ENCODE assay signal across 33 cellular contexts in the genomic region with DNA sequence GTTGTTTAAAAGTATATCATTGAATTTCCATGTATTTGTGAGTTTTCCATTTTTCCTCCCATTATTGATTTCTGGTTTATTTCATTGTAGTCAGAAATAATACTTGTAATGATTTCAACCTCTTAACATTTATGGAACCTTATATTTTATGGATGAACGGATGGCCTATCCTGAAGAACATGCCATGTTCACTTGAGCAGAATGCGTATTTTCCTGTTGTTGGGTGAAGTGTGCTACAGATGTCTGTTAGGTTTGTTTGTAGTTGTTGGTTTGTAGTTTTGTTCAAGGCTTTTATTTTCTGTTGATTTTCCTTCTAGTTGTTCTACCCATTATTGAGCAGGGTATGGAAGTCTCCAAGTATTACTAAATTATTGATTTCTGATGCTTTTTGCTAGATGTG.
A peak's percentile ranks its signal among the peaks of the same experiment; 100 is the strongest.
DNase-seq lines count a peak whose midpoint lies in the region; ATAC-seq, FAIRE-seq and TF ChIP-seq lines count a peak whose summit lies in the region.
"Had no signal": no experiment of that assay in that cellular context is flagged by ENCODE, and none has a peak within 500 bp of the region (broad histone marks: within the 10 kb centered on the region; RNA-seq: fewer than 3 reads in every experiment).

No MANE protein-coding gene starts in this region.

- H3K4me3 ChIP-seq in Karpas-422 (ENCODE audit: low read length) (no peak overlapping the region), GM12878 (no peak overlapping the region), K562 (no peak overlapping the region)
- H3K4me3 ChIP-seq: A549; BLaER1; BLaER1 treated with 17β-estradiol and CSF1 and Interleukin-3, amounts not matched to agents 10 nM and 100 nM had no signal

- H3K9me2 ChIP-seq in Karpas-422 (replicated peaks; ENCODE audit: insufficient read depth, low read length): no peaks in the 10 kb centered on the region

- SMC1A ChIA-PET in GM12878 (lab: Charles Lee; ENCODE audit: uncharacterized antibody, unreplicated experiment): interaction anchor here (0.6 to 1.7 kb wide), 2 partner anchors 26 to 324 kb away, joined by 3 read pairs; no protein-coding TSS in a partner anchor

- TF ChIP-seq RAD21 in GM12878 (IDR thresholded peaks at IDR 0.05; ENCODE audit: insufficient read depth, low read depth, low read length): no peak
- no peak for TF ChIP-seq RAD21 in K562 (CRISPR knock-in tag; conservative IDR thresholded peaks at IDR 0.05 in 1 of 2, IDR thresholded peaks at IDR 0.05 in 1 of 2)

- CTCF ChIA-PET in GM12878 (lab: Yijun Ruan, JAX): interaction anchor here (1.5 kb wide), 1 partner anchor 15 kb away, joined by 3 read pairs; no protein-coding TSS in a partner anchor
- CTCF ChIA-PET in K562 (lab: Yijun Ruan, JAX; ENCODE audit: low intra/inter-chr PET ratio): no interaction called here

- TF ChIP-seq EP300 in GM12878 (IDR thresholded peaks at IDR 0.05; ENCODE audit: borderline replicate concordance in 1 of 2, control insufficient read depth in 1 of 2, low read depth in 2 of 2, low read length in 2 of 2) (no peak), K562 (IDR thresholded peaks at IDR 0.05; ENCODE audit: low read length) (no peak)

- peak; percentile 33 for DNase-seq in Karpas-422
- no peak for DNase-seq in GM12878 (ENCODE audit: low read depth, low spot score)
- DNase-seq in K562 (ENCODE audit: extremely low read depth in 1 of 4, low spot score in 3 of 4): no peak
- DNase-seq in OCI-M2 (lab: John Stamatoyannopoulos, UW; ENCODE audit: unreplicated experiment): no peak
- no peak for DNase-seq in medulla oblongata (ENCODE audit: extremely low spot score)
- DNase-seq: 8988T; ACHN; AML-193; BE2C; C1 segment of cervical spinal cord; Caco-2; Calu3; CD4-positive, alpha-beta memory T cell; CD4-positive, alpha-beta T cell; CD4-positive, CD25-positive, alpha-beta regulatory T cell; CD8-positive, alpha-beta memory T cell; CD8-positive, alpha-beta T cell; COR-L47; DMS 273 treated with DMSO at 0.1 percent for 48 hours; DMS153; DMS53; DMS79; DMS79 treated with DMSO at 0.1 percent for 48 hours; DND-41; EL had no signal

- H4K20me1 ChIP-seq in Karpas-422 (ENCODE audit: insufficient read depth, low read depth, low read length) (no peaks in the 10 kb centered on the region), GM12878 (ENCODE audit: control insufficient read depth, insufficient read depth) (no peaks in the 10 kb centered on the region), K562 (replicated peaks; ENCODE audit: control insufficient read depth, insufficient read depth, low read length) (no peaks in the 10 kb centered on the region)
- H4K20me1 ChIP-seq: BLaER1; BLaER1 treated with 17β-estradiol and CSF1 and Interleukin-3, amounts not matched to agents 10 nM and 100 nM had no signal

- H2AFZ ChIP-seq in Karpas-422 (ENCODE audit: low read length) (no peak overlapping the region), GM12878 (ENCODE audit: control insufficient read depth, low read depth, low read length) (no peak overlapping the region), K562 (ENCODE audit: low read depth, low read length) (no peak overlapping the region)

- in situ Hi-C loops in GM12878 (cut with MboI) (no loop called here), K562 (cut with MboI) (no loop called here)

- H3K9me1 ChIP-seq in K562 (ENCODE audit: control insufficient read depth, insufficient read depth, low read length): no peaks in the 10 kb centered on the region

- H3K27ac ChIP-seq in Karpas-422 (ENCODE audit: low read length) (no peak overlapping the region), GM12878 (ENCODE audit: control insufficient read depth, insufficient read depth) (no peak overlapping the region), K562 (ENCODE audit: extremely low read depth, low read depth, low read length) (no peak overlapping the region)
- H3K27ac ChIP-seq: 22Rv1; A549; BLaER1; BLaER1 treated with 17β-estradiol and CSF1 and Interleukin-3, amounts not matched to agents 10 nM and 100 nM; C4-2B had no signal

- TF ChIP-seq CTCF in GM12878 (IDR thresholded peaks at IDR 0.05 in 2 of 3, conservative IDR thresholded peaks at IDR 0.05 in 1 of 3; ENCODE audit: control insufficient read depth in 2 of 3, extremely low read depth in 1 of 3, insufficient read depth in 1 of 3, low read depth in 3 of 3, low read length in 3 of 3) (no peak), K562 (IDR thresholded peaks at IDR 0.05 in 2 of 3, conservative IDR thresholded peaks at IDR 0.05 in 1 of 3; ENCODE audit: insufficient read depth in 2 of 3, low read depth in 1 of 3, low read length in 3 of 3) (no peak)

- FAIRE-seq in GM12878 (lab: Jason Lieb, UNC): no peak
- peak; percentile 15 for FAIRE-seq in K562 (lab: Jason Lieb, UNC)
- FAIRE-seq: A204.1, A549, D721Med had no signal

- no TSS peak for BruUV-seq in GM12878 (replicated peaks; lab: Mats Ljungman, UMichigan)
- BruUV-seq in K562 (replicated peaks; lab: Mats Ljungman, UMichigan): no TSS peak

- H3K9me3 ChIP-seq in Karpas-422 (ENCODE audit: low read length) (peaks cover 15% of the 10 kb centered on the region), GM12878 (replicated peaks; ENCODE audit: control insufficient read depth, insufficient read depth, low read length) (peaks cover 5% of the 10 kb centered on the region; the same call in 2 of the 3 replicates), K562 (replicated peaks; ENCODE audit: control insufficient read depth, insufficient read depth, low read depth, low read length) (0 out of 2 replicates have a peak, but pooled peaks cover 5% of the 10 kb centered on the region)
- H3K9me3 ChIP-seq: BE2C had no signal

- ATAC-seq in GM12878 (no peak), K562 (no peak), HG02973 (IDR thresholded peaks at IDR 0.05; ENCODE audit: unreplicated experiment) (no peak)
- ATAC-seq: A549; CD8-positive, alpha-beta T cell had no signal

- TF ChIP-seq POLR2A in GM12878 (IDR thresholded peaks at IDR 0.05; ENCODE audit: low read depth, low read length): no peak
- TF ChIP-seq POLR2A in K562 (conservative IDR thresholded peaks at IDR 0.05): no peak

- H3K9ac ChIP-seq in Karpas-422 (ENCODE audit: low read length) (no peak overlapping the region), GM12878 (ENCODE audit: control insufficient read depth, insufficient read depth, low read length) (no peak overlapping the region), K562 (ENCODE audit: insufficient read depth in 1 of 2, low read depth in 2 of 2, low read length in 2 of 2) (no peak overlapping the region)
- H3K9ac ChIP-seq: BLaER1; BLaER1 treated with 17β-estradiol and CSF1 and Interleukin-3, amounts not matched to agents 10 nM and 100 nM had no signal

- WGBS in GM12878 (ENCODE audit: insufficient coverage, insufficient replicate concordance, low lambda C conversion rate, missing lambda C conversion rate): 100% methylated on average over 2 of the region's 2 CpGs
- WGBS in K562 (ENCODE audit: insufficient coverage, low coverage, missing lambda C conversion rate): 100% methylated on average over 2 of the region's 2 CpGs

- H3K79me2 ChIP-seq in Karpas-422 (ENCODE audit: low read length) (no peaks in the 10 kb centered on the region), GM12878 (ENCODE audit: control insufficient read depth, insufficient read depth, low read length) (no peaks in the 10 kb centered on the region), K562 (ENCODE audit: control insufficient read depth, insufficient read depth, low read length) (no peaks in the 10 kb centered on the region)

- H3K36me3 ChIP-seq in Karpas-422 (ENCODE audit: insufficient read depth, low read length): no peaks in the 10 kb centered on the region
- no peaks in the 10 kb centered on the region for H3K36me3 ChIP-seq in GM12878 (ENCODE audit: control insufficient read depth in 2 of 2, insufficient read depth in 2 of 2, low read length in 1 of 2)
- no peaks in the 10 kb centered on the region for H3K36me3 ChIP-seq in K562 (ENCODE audit: control insufficient read depth, insufficient read depth, low read length)
- H3K36me3 ChIP-seq: BE2C had no signal

- RAD21 ChIA-PET in GM12878 (lab: Charles Lee; ENCODE audit: unreplicated experiment): no interaction called here

- POLR2A ChIA-PET in GM12878 (lab: Charles Lee): no interaction called here
- POLR2A ChIA-PET in K562 (lab: Yijun Ruan, JAX): no interaction called here

- H3K27me3 ChIP-seq in Karpas-422 (ENCODE audit: low read length) (no peaks in the 10 kb centered on the region), GM12878 (replicated peaks in 1 of 2; ENCODE audit: control insufficient read depth in 2 of 2, insufficient read depth in 2 of 2, low read length in 1 of 2) (no peaks in the 10 kb centered on the region), K562 (ENCODE audit: control insufficient read depth in 2 of 2, insufficient read depth in 2 of 2, low read length in 2 of 2) (no peaks in the 10 kb centered on the region)
- H3K27me3 ChIP-seq: BE2C; BLaER1; BLaER1 treated with 17β-estradiol and CSF1 and Interleukin-3, amounts not matched to agents 10 nM and 100 nM had no signal

- H3K4me2 ChIP-seq in Karpas-422 (ENCODE audit: low read depth, low read length, poor library complexity, severe bottlenecking) (no peak overlapping the region), GM12878 (ENCODE audit: control insufficient read depth, insufficient read depth) (no peak overlapping the region), K562 (ENCODE audit: insufficient read depth, low read length) (no peak overlapping the region)
- H3K4me2 ChIP-seq: A549; BLaER1; BLaER1 treated with 17β-estradiol and CSF1 and Interleukin-3, amounts not matched to agents 10 nM and 100 nM had no signal

- H3K4me1 ChIP-seq in Karpas-422 (ENCODE audit: low read length) (no peaks in the 10 kb centered on the region), GM12878 (ENCODE audit: control insufficient read depth, insufficient read depth, low read length) (no peaks in the 10 kb centered on the region), K562 (replicated peaks in 1 of 2; ENCODE audit: control insufficient read depth in 2 of 2, insufficient read depth in 2 of 2, low read length in 2 of 2) (no peaks in the 10 kb centered on the region)
- H3K4me1 ChIP-seq: A549; BE2C; BLaER1; BLaER1 treated with 17β-estradiol and CSF1 and Interleukin-3, amounts not matched to agents 10 nM and 100 nM; Caco-2 had no signal

- intact Hi-C loops in GM12878 (cut with micrococcal nuclease; ENCODE audit: unreplicated experiment) (no loop called here), K562 (cut with micrococcal nuclease) (no loop called here)

TF ChIP-seq in GM12878, 131 proteins besides CTCF, POLR2A, EP300 and RAD21 (continues in another document):
- no peak for TF ChIP-seq BHLHE40 (IDR thresholded peaks at IDR 0.05; ENCODE audit: borderline replicate concordance in 1 of 2, low read depth in 2 of 2, low read length in 1 of 2)
- peak in 1 of 2 experiments; percentile 52; a peak in 1 of 4 replicates for TF ChIP-seq ETV6 (conservative IDR thresholded peaks at IDR 0.05 in 1 of 2, IDR thresholded peaks at IDR 0.05 in 1 of 2; ENCODE audit: borderline replicate concordance in 1 of 2, low read depth in 1 of 2)

TF ChIP-seq in K562, 482 proteins besides CTCF, POLR2A, EP300 and RAD21 (continues in another document):
- peak; percentile 67 for TF ChIP-seq EWSR1 (IDR thresholded peaks at IDR 0.05; ENCODE audit: borderline replicate concordance, low read depth, partially characterized antibody)
